In the genomic region with DNA sequence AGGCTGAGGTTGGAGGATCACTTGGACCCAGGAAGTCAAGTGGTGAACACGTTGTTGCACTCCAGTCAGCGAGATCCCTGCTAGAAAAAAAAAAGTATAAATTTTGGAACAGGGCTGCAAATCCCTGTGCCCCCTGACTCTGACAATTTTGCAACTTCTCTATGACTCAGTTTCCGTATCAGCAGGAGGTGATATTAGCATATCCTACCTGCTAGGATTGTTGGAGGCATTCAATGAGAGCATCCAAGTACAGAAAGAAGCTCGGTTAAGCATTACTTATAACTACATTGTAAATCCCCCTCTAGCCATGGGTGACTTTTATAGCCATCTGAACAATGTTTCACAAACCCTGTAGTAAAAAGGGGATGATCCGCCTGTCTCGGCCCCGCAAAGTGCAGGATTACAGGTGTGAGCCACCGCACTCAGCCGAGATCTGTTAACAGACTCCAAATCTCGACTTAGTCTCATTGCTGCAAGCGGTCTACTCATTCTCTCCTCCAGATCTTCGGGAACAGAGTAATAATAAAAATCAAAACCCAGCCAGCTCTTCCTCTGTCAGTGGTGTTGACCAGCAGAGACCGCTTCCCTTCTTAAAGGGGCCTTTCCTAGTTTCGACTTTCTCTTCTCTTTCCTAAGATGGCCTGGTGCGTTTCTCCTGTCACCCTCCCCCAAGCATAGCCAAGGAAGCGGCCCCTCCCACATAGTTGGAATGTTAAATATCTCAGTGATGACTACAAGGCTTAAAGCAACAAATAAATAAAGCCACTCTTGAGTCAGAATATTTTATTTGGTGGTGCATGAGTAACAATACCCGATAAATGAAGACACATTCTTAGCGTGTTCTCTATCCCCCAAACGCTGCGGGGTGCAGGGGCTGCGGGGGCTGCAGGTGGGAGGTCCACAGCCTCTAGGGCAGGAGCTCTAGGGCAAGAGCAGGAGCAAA, we compare ENCODE assay signal across 8 cellular contexts. TPM values are rescaled to one million over a fixed set of nuclear protein-coding genes. Genes with fewer than 3 reads are reported as not detected.
DNase-seq lines count a peak whose midpoint lies in the region; ATAC-seq and TF ChIP-seq lines count a peak whose summit lies in the region.

No MANE protein-coding gene starts in this region.

- 3% methylated on average over 18 of the region's 21 CpGs for WGBS in mesenchymal stem cell
- 34 to 36% methylated on average over 21 of the region's 21 CpGs for WGBS in upper lobe of left lung, 2 donors

- in situ Hi-C loops in GM13976 (cut with MboI; ENCODE audit: low sequenced_read_pairs, unreplicated experiment) = no loop called here

- H3K14ac ChIP-seq in mesenchymal stem cell (ENCODE audit: low read length in 2 of 2) = no peak overlapping the region

- no peak overlapping the region for H4K8ac ChIP-seq in mesenchymal stem cell (ENCODE audit: low read length)

- H3K4me2 ChIP-seq in mesenchymal stem cell (ENCODE audit: low read length, poor library complexity, severe bottlenecking) = peak overlapping the region; percentile 80

- no peak for TF ChIP-seq POLR2A in upper lobe of left lung (IDR thresholded peaks at IDR 0.05)

- H3K9me3 ChIP-seq in mesenchymal stem cell (ENCODE audit: control insufficient read depth, low read length) = no peaks in the 10 kb centered on the region
- H3K9me3 ChIP-seq in upper lobe of left lung = no peaks in the 10 kb centered on the region

- H3K27ac ChIP-seq in coronary artery (peak overlapping the region; percentile 60 to 92), mesenchymal stem cell (ENCODE audit: low read length, poor library complexity, severe bottlenecking) (peak overlapping the region; percentile 96), upper lobe of left lung (peak overlapping the region; percentile 46 to 91 (median 74))

- H3K27me3 ChIP-seq in mesenchymal stem cell (ENCODE audit: control insufficient read depth in 1 of 2, insufficient read depth in 1 of 2, low read length in 2 of 2) (no peaks in the 10 kb centered on the region), upper lobe of left lung (no peaks in the 10 kb centered on the region)

- H3K4me1 ChIP-seq in mesenchymal stem cell (ENCODE audit: control insufficient read depth, insufficient read depth, low read depth, low read length) (peaks cover 5% of the 10 kb centered on the region), upper lobe of left lung (peaks cover 17 to 27% (median 21%) of the 10 kb centered on the region in 4 donors)

- TF ChIP-seq CTCF in coronary artery (IDR thresholded peaks at IDR 0.05) (no peak), upper lobe of left lung (IDR thresholded peaks at IDR 0.05) (no peak), GM10248 (IDR thresholded peaks at IDR 0.05; ENCODE audit: control extremely low read depth, extremely low read depth, low read depth, missing control alignments) (no peak), GM13976 (IDR thresholded peaks at IDR 0.05; ENCODE audit: borderline replicate concordance, control extremely low read depth, extremely low read depth, insufficient read depth, missing control alignments) (no peak)

- peak overlapping the region; percentile 74 for H3K4me3 ChIP-seq in coronary artery
- H3K4me3 ChIP-seq in mesenchymal stem cell (ENCODE audit: insufficient read depth in 1 of 2, low read depth in 1 of 2, low read length in 2 of 2) = peak overlapping the region; percentile 33 to 85
- peak overlapping the region in 3 of 4 donors; percentile 8 to 60 (median 60) for H3K4me3 ChIP-seq in upper lobe of left lung

- H3K79me1 ChIP-seq in mesenchymal stem cell (replicated peaks; ENCODE audit: low read length, poor library complexity, severe bottlenecking) = no peaks in the 10 kb centered on the region

- H3K36me3 ChIP-seq in mesenchymal stem cell (ENCODE audit: control insufficient read depth in 1 of 2, insufficient read depth in 2 of 2, low read depth in 1 of 2, low read length in 2 of 2) = no peaks in the 10 kb centered on the region
- H3K36me3 ChIP-seq in upper lobe of left lung = no peaks in the 10 kb centered on the region

- no peak overlapping the region for H2BK15ac ChIP-seq in mesenchymal stem cell (ENCODE audit: low read depth, poor library complexity, severe bottlenecking)

- ATAC-seq in upper lobe of left lung (ENCODE audit: low FRiP score in 2 of 2) = peak; percentile 44 to 63

- peak overlapping the region; percentile 80 for H3K9ac ChIP-seq in mesenchymal stem cell (ENCODE audit: low read length)

- H3K18ac ChIP-seq in mesenchymal stem cell (ENCODE audit: low read depth in 1 of 2, low read length in 2 of 2) = peak overlapping the region in 1 of 2 experiments; percentile 88

- H3K23ac ChIP-seq in mesenchymal stem cell (ENCODE audit: low read length in 2 of 2) = no peak overlapping the region

- peak overlapping the region; percentile 92 for H2AFZ ChIP-seq in mesenchymal stem cell (ENCODE audit: low read depth, low read length)

- TF ChIP-seq EP300 in upper lobe of left lung (IDR thresholded peaks at IDR 0.05) = no peak

- H2BK5ac ChIP-seq in mesenchymal stem cell (ENCODE audit: low read depth, low read length, poor library complexity, severe bottlenecking) = peak overlapping the region; percentile 59

- H2BK120ac ChIP-seq in mesenchymal stem cell (ENCODE audit: low read depth, low read length) = no peak overlapping the region

- POLR2A ChIA-PET in GM10248 (lab: Yijun Ruan, JAX) = interaction anchor here (0.7 kb wide), 1 partner anchor 103 kb away, joined by 6 read pairs; no protein-coding TSS in a partner anchor

- CTCF ChIA-PET in GM10248 (lab: Yijun Ruan, JAX) = interaction anchor here (1.2 to 3.4 kb wide), 2 partner anchors 12 to 76 kb away, joined by 3 to 18 read pairs; no protein-coding TSS in a partner anchor

- DNase-seq in DMS114 treated with DMSO at 0.1 percent for 48 hours (lab: John Stamatoyannopoulos, UW; ENCODE audit: unreplicated experiment) = peak; percentile 50
- DNase-seq in NOMO-1 (lab: John Stamatoyannopoulos, UW; ENCODE audit: unreplicated experiment in 2 of 2) = peak; percentile 30 to 63
- peak; percentile 89 for DNase-seq in coronary artery (ENCODE audit: low spot score)
- DNase-seq in mesenchymal stem cell = peak; percentile 97
- peak; percentile 37 to 54 for DNase-seq in upper lobe of left lung
- DNase-seq in GM10248 (ENCODE audit: extremely low spot score) = no peak
- DNase-seq in RPMI8226 = no peak
- DNase-seq in GM13976 (ENCODE audit: low spot score) = no peak

- peak overlapping the region; percentile 49 for H2AK5ac ChIP-seq in mesenchymal stem cell (ENCODE audit: low read length, severe bottlenecking)

- peak overlapping the region in 1 of 2 experiments; percentile 96 for H2BK12ac ChIP-seq in mesenchymal stem cell (ENCODE audit: low read length in 2 of 2)

- H3K4ac ChIP-seq in mesenchymal stem cell (ENCODE audit: low read depth in 1 of 2, low read length in 2 of 2) = peak overlapping the region; percentile 13 to 84

- H4K91ac ChIP-seq in mesenchymal stem cell (ENCODE audit: low read length) = no peak overlapping the region

RNA-seq across cellular contexts. Expression of gene BICRA, which starts 10.3 kb away (rescaled TPM):
- 7.9 TPM for polyA plus RNA-seq in mesenchymal stem cell (2013, experiment 1 of 2)
- 7.3 TPM for polyA plus RNA-seq in mesenchymal stem cell (2013, experiment 2 of 2)
- total RNA-seq in upper lobe of left lung = 10 to 100 TPM in 4 of 6 donors, 1 to 10 TPM in 2; 5.0 to 66.1 (median 15.2) TPM

RNA-seq across cellular contexts. Expression of gene ZNF541, which starts 25.7 kb away (rescaled TPM):
- polyA plus RNA-seq in mesenchymal stem cell (2013, experiment 1 of 2) = 0.03 TPM
- 0.04 TPM for polyA plus RNA-seq in mesenchymal stem cell (2013, experiment 2 of 2)
- 1 to 10 TPM in 1 of 6 donors, under 1 TPM in 5; 0.20 to 2.1 (median 0.42) TPM for total RNA-seq in upper lobe of left lung

Comparison
In these comparisons a context has a peak if more than half of its experiments do, and no peak if none do; other contexts are left out.
1. DNase-seq: peak in DMS114 treated with DMSO at 0.1 percent for 48 hours (single experiment), NOMO-1 (2 of 2), coronary artery (single experiment), mesenchymal stem cell (single experiment) and upper lobe of left lung (2 of 2); none in GM10248 (single experiment), RPMI8226 (single experiment) and GM13976 (single experiment).
2. Peak in every context shown above with its lines, with median percentiles within 50 percentile points of each other: H3K27ac ChIP-seq and H3K4me3 ChIP-seq.